7 cellular contexts compared by ENCODE assay signal in the genomic region with DNA sequence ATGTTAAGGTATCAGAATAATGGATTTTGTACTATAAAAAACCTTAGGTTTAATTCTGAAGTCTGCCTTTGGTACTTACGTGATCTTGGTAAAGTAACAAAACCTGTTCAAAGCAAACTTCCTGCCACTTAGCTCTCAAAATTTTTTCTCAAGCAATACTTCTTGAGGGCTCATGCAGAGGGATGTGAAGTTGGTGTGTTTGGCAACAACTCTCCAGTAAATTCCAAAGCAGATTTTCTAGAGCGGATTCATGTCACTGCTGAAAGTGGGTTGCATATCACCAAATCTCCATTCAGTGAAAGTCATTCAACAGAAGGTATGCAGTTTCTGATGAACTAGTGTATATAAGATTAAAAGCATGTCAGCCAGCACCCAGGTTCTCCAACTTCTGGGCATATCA.
"Had no signal": no experiment of that assay in that cellular context is flagged by ENCODE, and none has a peak within 500 bp of the region (broad histone marks: within the 10 kb centered on the region; RNA-seq: fewer than 3 reads in every experiment).

No MANE protein-coding gene starts in this region.

- DNase-seq: GM23248, GOT3, H7, HFFc6, IMR-90 had no signal

- ATAC-seq: HCT116 had no signal

- H3K4me3 ChIP-seq: GM23248, HAP-1 had no signal

- H3K4me1 ChIP-seq: HAP-1 had no signal

- H3K36me3 ChIP-seq: HAP-1 had no signal

- H3K9me3 ChIP-seq: HAP-1 had no signal

- H2AFZ ChIP-seq: GM23248 had no signal

- H3K27ac ChIP-seq: GM23248 had no signal
